Comparison of ENCODE assay signal across 1 cellular context in genomic region chr6:157380779-157381561, GRCh38.
A peak's percentile ranks its signal among the peaks of the same experiment; 100 is the strongest.
TF ChIP-seq lines count a peak whose summit lies in the region.

TSS of gene ZDHHC14 (plus strand) at chr6:157381190.

TF ChIP-seq in A549, 52 proteins besides CTCF, POLR2A, EP300 and RAD21 (continued from another document):
- TF ChIP-seq ZC3H11A (IDR thresholded peaks at IDR 0.05) (no peak), KDM5A (IDR thresholded peaks at IDR 0.05) (no peak), HDAC2 (IDR thresholded peaks at IDR 0.05) (no peak), BCL3 (IDR thresholded peaks at IDR 0.05) (peak; percentile 73; the same call in 2 of the 3 replicates), CEBPB (IDR thresholded peaks at IDR 0.05) (no peak), CHD4 (IDR thresholded peaks at IDR 0.05; ENCODE audit: borderline replicate concordance) (no peak), GATA3 (IDR thresholded peaks at IDR 0.05; ENCODE audit: borderline replicate concordance) (0 out of 2 replicates have a peak, but pooled peaks have one; percentile 13), HOXB5 (CRISPR knock-in tag; IDR thresholded peaks at IDR 0.05) (no peak), PBX3 (IDR thresholded peaks at IDR 0.05) (no peak), RARB (CRISPR knock-in tag; IDR thresholded peaks at IDR 0.05) (no peak)
TF ChIP-seq in A549: peak in this region for 3.
